9 cellular contexts compared by ENCODE assay signal in the genomic region with DNA sequence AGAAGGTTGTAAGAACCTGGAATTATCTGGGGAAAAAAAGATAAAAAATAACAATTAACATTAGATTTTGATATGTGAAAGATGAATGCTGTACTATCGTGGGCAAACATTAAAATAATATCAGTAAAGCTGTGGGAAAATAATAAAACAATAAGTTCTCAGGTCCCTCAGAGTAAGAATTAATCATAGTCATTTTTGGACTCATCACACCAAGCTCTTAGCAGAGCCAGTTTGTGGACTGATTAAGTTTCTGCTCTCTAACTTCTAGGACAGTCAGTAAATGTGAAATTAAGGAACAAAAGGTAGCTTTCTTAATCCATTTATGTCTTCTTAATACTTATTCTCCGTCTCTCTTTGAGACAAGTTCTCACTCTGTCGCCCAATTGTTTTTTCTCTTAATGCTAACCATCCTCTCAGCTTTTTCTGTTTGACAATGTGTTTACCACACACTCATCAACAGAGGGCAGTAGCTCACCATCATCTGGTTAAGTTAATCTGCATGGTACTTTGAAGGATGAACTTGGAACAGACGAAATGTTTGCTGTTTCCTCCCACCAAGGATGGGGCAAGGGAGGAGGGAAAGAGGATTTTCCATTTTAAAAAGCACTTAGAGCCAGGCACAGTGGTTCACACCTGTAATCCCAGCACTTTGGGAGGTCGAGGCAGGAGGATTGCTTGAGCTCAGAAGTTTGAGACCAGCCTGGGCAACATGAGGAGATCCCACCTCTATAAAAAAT.
DNase-seq lines count a peak whose midpoint lies in the region; ATAC-seq and FAIRE-seq lines count a peak whose summit lies in the region.
"Had no signal": no experiment of that assay in that cellular context is flagged by ENCODE, and none has a peak within 500 bp of the region (broad histone marks: within the 10 kb centered on the region; RNA-seq: fewer than 3 reads in every experiment).

No MANE protein-coding gene starts in this region.

- H3K4me1 ChIP-seq in BLaER1 treated with 17β-estradiol and CSF1 and Interleukin-3, amounts not matched to agents 10 nM and 100 nM = peaks cover 6 to 15% (median 13%) of the 10 kb centered on the region in 10 experiments; a peak in 18 of 20 replicates

- peak overlapping the region; percentile 21 for H3K27ac Mint-ChIP-seq in T-helper 1 cell treated with Interleukin-12 subunit alpha and Interleukin-12 subunit beta and Interleukin-4 antibody, amounts not matched to agents 30 μg/mL and 1 μg/mL, for 36 hours
- H3K27ac Mint-ChIP-seq in stimulated activated memory B cell treated with anti-CD40 and anti-IgM and Interleukin-4, amounts not matched to agents 10 μg/mL and 1 μg/mL and 100 μg/mL, for 72 hours = no peak overlapping the region

- no peaks in the 10 kb centered on the region for H3K9me3 Mint-ChIP-seq in T-helper 1 cell treated with Interleukin-12 subunit alpha and Interleukin-12 subunit beta and Interleukin-4 antibody, amounts not matched to agents 30 μg/mL and 1 μg/mL, for 36 hours
- no peaks in the 10 kb centered on the region for H3K9me3 Mint-ChIP-seq in stimulated activated memory B cell treated with anti-CD40 and anti-IgM and Interleukin-4, amounts not matched to agents 10 μg/mL and 1 μg/mL and 100 μg/mL, for 72 hours
- H3K9me3 Mint-ChIP-seq: activated naive CD4-positive, alpha-beta T cell treated with anti-CD3 and anti-CD28 coated beads, Interleukin-2, amount 50 U/mL, for 24 hours had no signal

- H3K4me2 ChIP-seq in BLaER1 treated with 17β-estradiol and CSF1 and Interleukin-3, amounts not matched to agents 10 nM and 100 nM = peak overlapping the region in 10 of 11 experiments; percentile 19 to 61 (median 36); a peak in 15 of 22 replicates

- H3K4me3 Mint-ChIP-seq in T-helper 1 cell treated with Interleukin-12 subunit alpha and Interleukin-12 subunit beta and Interleukin-4 antibody, amounts not matched to agents 30 μg/mL and 1 μg/mL, for 36 hours = peak overlapping the region; percentile 19
- H3K4me3 Mint-ChIP-seq in stimulated activated memory B cell treated with anti-CD40 and anti-IgM and Interleukin-4, amounts not matched to agents 10 μg/mL and 1 μg/mL and 100 μg/mL, for 72 hours = no peak overlapping the region
- H3K4me3 Mint-ChIP-seq: activated naive CD4-positive, alpha-beta T cell treated with anti-CD3 and anti-CD28 coated beads, Interleukin-2, amount 50 U/mL, for 24 hours had no signal

- peak; percentile 79 for ATAC-seq in HG02884 (IDR thresholded peaks at IDR 0.05; ENCODE audit: unreplicated experiment)
- ATAC-seq in stimulated activated memory B cell treated with anti-CD40 and anti-IgM and Interleukin-4, amounts not matched to agents 10 μg/mL and 1 μg/mL and 100 μg/mL, for 72 hours = peak; percentile 77

- no peak overlapping the region for H3K4me3 ChIP-seq in BLaER1 treated with 17β-estradiol and CSF1 and Interleukin-3, amounts not matched to agents 10 nM and 100 nM

- no peaks in the 10 kb centered on the region for H4K20me1 ChIP-seq in BLaER1 treated with 17β-estradiol and CSF1 and Interleukin-3, amounts not matched to agents 10 nM and 100 nM

- H3K36me3 ChIP-seq in BLaER1 treated with 17β-estradiol and CSF1 and Interleukin-3, amounts not matched to agents 10 nM and 100 nM = no peaks in the 10 kb centered on the region

- peak; percentile 91 for FAIRE-seq in GM18507 (lab: Jason Lieb, UNC)

- H3K9ac ChIP-seq in BLaER1 treated with 17β-estradiol and CSF1 and Interleukin-3, amounts not matched to agents 10 nM and 100 nM = peak overlapping the region in 1 of 11 experiments; percentile 16; a peak in 1 of 22 replicates

- H3K27me3 Mint-ChIP-seq in T-helper 1 cell treated with Interleukin-12 subunit alpha and Interleukin-12 subunit beta and Interleukin-4 antibody, amounts not matched to agents 30 μg/mL and 1 μg/mL, for 36 hours (ENCODE audit: low read depth) = peaks cover 35% of the 10 kb centered on the region
- H3K27me3 Mint-ChIP-seq in stimulated activated memory B cell treated with anti-CD40 and anti-IgM and Interleukin-4, amounts not matched to agents 10 μg/mL and 1 μg/mL and 100 μg/mL, for 72 hours = peaks cover 28% of the 10 kb centered on the region

- H3K4me1 Mint-ChIP-seq in T-helper 1 cell treated with Interleukin-12 subunit alpha and Interleukin-12 subunit beta and Interleukin-4 antibody, amounts not matched to agents 30 μg/mL and 1 μg/mL, for 36 hours (ENCODE audit: low read depth) = peaks cover 14% of the 10 kb centered on the region
- peaks cover 22% of the 10 kb centered on the region for H3K4me1 Mint-ChIP-seq in stimulated activated memory B cell treated with anti-CD40 and anti-IgM and Interleukin-4, amounts not matched to agents 10 μg/mL and 1 μg/mL and 100 μg/mL, for 72 hours

- no peaks in the 10 kb centered on the region for H3K27me3 ChIP-seq in BLaER1 treated with 17β-estradiol and CSF1 and Interleukin-3, amounts not matched to agents 10 nM and 100 nM

- H3K27ac ChIP-seq in BLaER1 treated with 17β-estradiol and CSF1 and Interleukin-3, amounts not matched to agents 10 nM and 100 nM = no peak overlapping the region

- DNase-seq in GM18507 (ENCODE audit: extremely low spot score, insufficient read length, low read depth) = peak; percentile 40
- DNase-seq in NCI-H1436 (lab: John Stamatoyannopoulos, UW) = peak; percentile 71
- peak; percentile 87 for DNase-seq in cerebellar cortex (ENCODE audit: low spot score)
- DNase-seq in kidney glomerular epithelial cell (lab: John Stamatoyannopoulos, UW) = peak; percentile 70

- H3K36me3 Mint-ChIP-seq in T-helper 1 cell treated with Interleukin-12 subunit alpha and Interleukin-12 subunit beta and Interleukin-4 antibody, amounts not matched to agents 30 μg/mL and 1 μg/mL, for 36 hours (ENCODE audit: low read depth) = no peaks in the 10 kb centered on the region
- no peaks in the 10 kb centered on the region for H3K36me3 Mint-ChIP-seq in stimulated activated memory B cell treated with anti-CD40 and anti-IgM and Interleukin-4, amounts not matched to agents 10 μg/mL and 1 μg/mL and 100 μg/mL, for 72 hours
- H3K36me3 Mint-ChIP-seq: activated naive CD4-positive, alpha-beta T cell treated with anti-CD3 and anti-CD28 coated beads, Interleukin-2, amount 50 U/mL, for 24 hours had no signal

- H3K9me3 ChIP-seq in BLaER1 treated with 17β-estradiol and CSF1 and Interleukin-3, amounts not matched to agents 10 nM and 100 nM (replicated peaks in 1 of 11) = no peaks in the 10 kb centered on the region
